36 cellular contexts compared by ENCODE assay signal in the genomic region with DNA sequence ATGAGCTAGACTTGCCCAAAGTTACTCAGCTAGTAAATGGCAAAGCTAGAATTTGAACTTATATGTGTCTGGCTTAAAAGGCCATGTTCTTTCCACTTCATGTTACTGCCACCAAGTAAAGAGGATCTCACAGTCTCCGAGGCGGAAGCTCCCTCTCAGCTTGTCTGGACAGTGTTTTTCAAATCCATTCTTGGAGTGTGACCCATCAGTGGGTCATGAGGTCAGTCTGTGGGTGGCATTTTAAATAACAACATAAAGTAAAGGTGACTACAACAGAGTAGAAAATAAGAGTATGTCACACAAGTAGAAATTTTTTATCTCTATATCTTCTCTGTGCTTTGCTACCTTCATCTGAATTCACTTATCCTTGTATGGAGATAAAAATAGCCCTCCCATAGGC. TPM values are rescaled to one million over a fixed set of nuclear protein-coding genes. Genes with fewer than 3 reads are reported as not detected.
"Had no signal": no experiment of that assay in that cellular context is flagged by ENCODE, and none has a peak within 500 bp of the region (broad histone marks: within the 10 kb centered on the region; RNA-seq: fewer than 3 reads in every experiment).

No MANE protein-coding gene starts in this region.

- H3K36me3 ChIP-seq: left lung, lower lobe of right lung, ovary, right atrium auricular region, right lobe of liver, transverse colon, upper lobe of left lung, vagina had no signal

- ATAC-seq: left colon; left lung; lower lobe of right lung; natural killer cell treated with Interleukin-12 subunit alpha and Interleukin-12 subunit beta and Interleukin-15 and Interleukin-18, amount 100 ng/mL, for 72 hours; right lobe of liver; stimulated activated memory B cell treated with anti-CD40 and anti-IgM and Interleukin-4, amounts not matched to agents 10 μg/mL and 1 μg/mL and 100 μg/mL, for 72 hours; stimulated activated naive CD8-positive, alpha-beta T cell treated with anti-CD3 and anti-CD28 coated beads, Interleukin-15, amount 100 ng/mL, for 72 hours had no signal

- H3K4me2 ChIP-seq: smooth muscle cell had no signal

- H3K4me1 ChIP-seq: left lung, lower lobe of right lung, right atrium auricular region, right lobe of liver, transverse colon, vagina had no signal

- H3K27ac ChIP-seq: left lung, lower lobe of right lung, ovary, right atrium auricular region, right lobe of liver, transverse colon, upper lobe of left lung, vagina had no signal

- H3K9me3 ChIP-seq: left lung, lower lobe of right lung, ovary, right atrium auricular region, right lobe of liver, transverse colon, upper lobe of left lung, vagina had no signal

- DNase-seq: hippocampal formation; kidney glomerular epithelial cell; left colon; left lung; lower lobe of right lung; mammary epithelial cell; mesenchymal stem cell; naive B cell; ovary; right lobe of liver; stimulated activated CD4-positive, alpha-beta T cell treated with anti-CD3 and anti-CD28 coated beads, Interleukin-1b, Interleukin-23, amount 100 ng/mL, for 48 hours; stimulated activated CD4-positive, alpha-beta T cell treated with anti-CD3 and anti-CD28 coated beads, Interleukin-2, amount 100 ng/mL, for 48 hours; stimulated activated CD4-positive, alpha-beta T cell treated with anti-CD3 and anti-CD28 coated beads, Interleukin-4, amount 100 ng/mL, for 4 hours; stimulated activated CD8-positive, alpha-beta memory T cell treated with anti-CD3 and anti-CD28 coated beads, Interleukin-4, amount 100 ng/mL, for 48 hours; stimulated activated naive CD4-positive, alpha-beta T cell treated with Interleukin-2 at 50 U/mL for 16 hours; stimulated activated naive CD8-positive, alpha-beta T cell treated with anti-CD3 and anti-CD28 coated beads, Interleukin-15, amount 100 ng/mL, for 72 hours; substantia nigra; transverse colon; upper lobe of left lung had no signal

- H3K27me3 ChIP-seq: ovary, right atrium auricular region, right lobe of liver, transverse colon, upper lobe of left lung, vagina had no signal

- H3K4me3 ChIP-seq: left lung, lower lobe of right lung, ovary, right atrium auricular region, right lobe of liver, smooth muscle cell, transverse colon, upper lobe of left lung, vagina had no signal

RNA-seq across cellular contexts. Expression of gene HMGB4, which starts 3.2 kb away (rescaled TPM):
- total RNA-seq: left colon; left lung; liver; lower lobe of right lung; mammary epithelial cell; mesothelial cell of epicardium; mononuclear cell; natural killer cell treated with Interleukin-12 subunit alpha and Interleukin-12 subunit beta and Interleukin-15 and Interleukin-18, amount 100 ng/mL, for 72 hours; omental fat pad; ovary; progenitor cell of endocrine pancreas; pulmonary artery endothelial cell; renal cortical epithelial cell; right atrium auricular region; right lobe of liver; skeletal muscle tissue; smooth muscle cell; temporal lobe; transverse colon; upper lobe of left lung; urinary bladder; vagina had no signal
- polyA plus RNA-seq: keratinocyte, liver, mammary epithelial cell, neural cell, ovary, smooth muscle cell, urinary bladder had no signal
